In the genomic region with DNA sequence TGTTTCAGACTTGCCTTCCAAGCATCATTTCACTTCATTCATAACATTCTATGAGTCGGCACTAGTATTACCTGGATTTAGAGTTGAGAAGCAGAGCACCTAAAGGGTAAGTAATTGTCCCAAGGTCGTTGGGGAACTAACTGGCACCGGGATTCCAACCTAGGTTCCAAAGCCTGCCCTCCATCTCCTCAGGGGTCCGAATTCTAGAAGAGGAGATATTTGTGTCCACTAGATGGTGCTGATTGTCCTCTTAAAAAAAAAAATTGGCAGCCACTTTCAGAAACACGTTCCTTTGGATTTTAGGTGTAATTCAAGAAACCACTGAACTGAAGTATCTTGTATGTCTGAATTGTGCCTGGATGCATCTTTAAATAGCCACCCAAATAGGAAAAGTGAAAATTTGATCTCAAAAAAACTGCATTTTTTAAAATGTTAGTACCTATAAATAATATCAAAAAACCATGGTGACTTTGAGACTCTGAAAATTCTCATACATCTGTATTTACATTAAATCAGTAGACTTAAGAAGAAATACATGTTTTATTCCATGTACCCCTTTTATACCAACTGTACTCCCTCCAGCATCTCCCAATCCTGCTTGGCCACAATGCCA, we compare ENCODE assay signal across 1 cellular context.
TF ChIP-seq lines count a peak whose summit lies in the region.

No MANE protein-coding gene starts in this region.

TF ChIP-seq in GM12878, 131 proteins besides CTCF, POLR2A, EP300 and RAD21 (continued from another document):
- TF ChIP-seq, protein P1, sequence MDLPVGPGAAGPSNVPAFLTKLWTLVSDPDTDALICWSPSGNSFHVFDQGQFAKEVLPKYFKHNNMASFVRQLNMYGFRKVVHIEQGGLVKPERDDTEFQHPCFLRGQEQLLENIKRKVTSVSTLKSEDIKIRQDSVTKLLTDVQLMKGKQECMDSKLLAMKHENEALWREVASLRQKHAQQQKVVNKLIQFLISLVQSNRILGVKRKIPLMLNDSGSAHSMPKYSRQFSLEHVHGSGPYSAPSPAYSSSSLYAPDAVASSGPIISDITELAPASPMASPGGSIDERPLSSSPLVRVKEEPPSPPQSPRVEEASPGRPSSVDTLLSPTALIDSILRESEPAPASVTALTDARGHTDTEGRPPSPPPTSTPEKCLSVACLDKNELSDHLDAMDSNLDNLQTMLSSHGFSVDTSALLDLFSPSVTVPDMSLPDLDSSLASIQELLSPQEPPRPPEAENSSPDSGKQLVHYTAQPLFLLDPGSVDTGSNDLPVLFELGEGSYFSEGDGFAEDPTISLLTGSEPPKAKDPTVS (IDR thresholded peaks at IDR 0.05; ENCODE audit: low read depth, low read length), result 0 out of 2 replicates have a peak, but pooled peaks have one; percentile 9
